In the genomic region with DNA sequence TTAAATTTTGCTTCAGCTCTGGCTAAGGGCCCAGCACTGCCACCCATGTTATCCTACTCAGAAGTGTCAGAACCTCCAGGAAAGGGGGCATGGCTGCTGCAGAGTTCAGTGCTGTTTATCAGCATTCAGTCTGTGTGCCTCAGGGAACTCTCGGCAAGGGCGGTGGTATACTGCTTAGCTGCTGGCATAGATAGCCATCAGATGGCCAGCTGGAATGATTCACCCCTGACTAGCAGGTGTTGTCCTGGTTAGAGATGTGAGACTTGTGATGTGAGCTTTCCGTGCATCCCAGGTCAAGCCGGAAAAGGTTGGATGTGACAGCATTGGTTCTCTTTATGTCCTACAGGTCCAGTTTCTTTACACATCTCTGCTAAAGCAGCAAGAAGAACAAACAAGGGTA, we compare ENCODE assay signal across 30 cellular contexts. TPM values are rescaled to one million over a fixed set of nuclear protein-coding genes. Genes with fewer than 3 reads are reported as not detected.
"Had no signal": no experiment of that assay in that cellular context is flagged by ENCODE, and none has a peak within 500 bp of the region (broad histone marks: within the 10 kb centered on the region; RNA-seq: fewer than 3 reads in every experiment).

No MANE protein-coding gene starts in this region.

- H3K9me3 ChIP-seq: esophagus muscularis mucosa, heart right ventricle had no signal

- DNase-seq: activated B cell treated with CpG ODN at 0.5 μM for 24 hours; activated CD4-positive, alpha-beta T cell treated with anti-CD3 and anti-CD28 coated beads for 48 hours; activated CD4-positive, alpha-beta T cell treated with anti-CD3 and anti-CD28 coated beads, Interleukin-2, amount 50 U/mL, for 1 hour; activated CD4-positive, alpha-beta T cell treated with anti-CD3 and anti-CD28 coated beads, Interleukin-2, amount 50 U/mL, for 48 hours; activated CD8-positive, alpha-beta memory T cell treated with anti-CD3 and anti-CD28 coated beads for 24 hours; activated CD8-positive, alpha-beta T cell treated with anti-CD3 and anti-CD28 coated beads for 36 hours; activated effector memory CD4-positive, alpha-beta T cell treated with Interleukin-2 at 50 U/mL for 16 hours; activated gamma-delta T cell treated with Interleukin-2 at 50 U/mL for 16 hours; activated naive CD4-positive, alpha-beta T cell treated with anti-CD3 and anti-CD28 coated beads, Interleukin-2, amount 50 U/mL, for 16 hours; activated naive CD4-positive, alpha-beta T cell treated with Interleukin-2 at 50 U/mL for 16 hours; activated T-cell treated with anti-CD3 and anti-CD28 coated beads, Interleukin-2, amount 50 U/mL, for 4 hours; amniotic stem cell; anterior cingulate cortex; brain microvascular endothelial cell; dorsolateral prefrontal cortex; effector memory CD4-positive, alpha-beta T cell; erythroblast; foreskin keratinocyte; heart right ventricle; T-helper 17 cell; T1000; WERI-Rb-1 had no signal

- H3K27ac ChIP-seq: brain microvascular endothelial cell, coronary artery, dorsolateral prefrontal cortex, esophagus muscularis mucosa, foreskin keratinocyte, gastroesophageal sphincter, heart right ventricle, WERI-Rb-1 had no signal

- H3K36me3 ChIP-seq: esophagus muscularis mucosa, gastroesophageal sphincter had no signal

- H3K4me3 ChIP-seq: coronary artery, dorsolateral prefrontal cortex, esophagus muscularis mucosa, gastroesophageal sphincter, heart right ventricle had no signal

- ATAC-seq: activated CD4-positive, CD25-positive, alpha-beta regulatory T cell treated with anti-CD3 and anti-CD28 coated beads, Interleukin-2, amount 50 U/mL, for 24 hours; activated CD8-positive, alpha-beta T cell treated with anti-CD3 and anti-CD28 coated beads for 36 hours; activated T-cell treated with anti-CD3 and anti-CD28 coated beads, Interleukin-2, amount 50 U/mL, for 4 hours; activated T-helper 17 cell treated with anti-CD3 and anti-CD28 coated beads, Interleukin-2, amount 50 U/mL, for 72 hours; foreskin keratinocyte; gastroesophageal sphincter; heart right ventricle; T-helper 17 cell had no signal

- H3K27me3 ChIP-seq: brain microvascular endothelial cell, dorsolateral prefrontal cortex, esophagus muscularis mucosa, foreskin keratinocyte, gastroesophageal sphincter, heart right ventricle had no signal

- H3K4me1 ChIP-seq: foreskin keratinocyte had no signal

RNA-seq across cellular contexts. Expression of gene FFAR4, which starts 47.9 kb away (rescaled TPM):
- total RNA-seq: activated B cell treated with CpG ODN at 0.5 μM for 24 hours; activated CD8-positive, alpha-beta T cell treated with anti-CD3 and anti-CD28 coated beads for 36 hours; activated T-cell treated with anti-CD3 and anti-CD28 coated beads, Interleukin-2, amount 50 U/mL, for 4 hours; activated T-helper 17 cell treated with anti-CD3 and anti-CD28 coated beads, Interleukin-2, amount 50 U/mL, for 72 hours; astrocyte; bronchial epithelial cell; foreskin keratinocyte; gastroesophageal sphincter; glomerular endothelial cell; T-helper 17 cell had no signal
- polyA plus RNA-seq: foreskin keratinocyte had no signal
